ENCODE assay signal across 22 cellular contexts in genomic region chr13:101398920-101399319, GRCh38. TPM values are rescaled to one million over a fixed set of nuclear protein-coding genes. Genes with fewer than 3 reads are reported as not detected.
A peak's percentile ranks its signal among the peaks of the same experiment; 100 is the strongest.
DNase-seq lines count a peak whose midpoint lies in the region; ATAC-seq and TF ChIP-seq lines count a peak whose summit lies in the region.
"Had no signal": no experiment of that assay in that cellular context is flagged by ENCODE, and none has a peak within 500 bp of the region (broad histone marks: within the 10 kb centered on the region; RNA-seq: fewer than 3 reads in every experiment).

No MANE protein-coding gene starts in this region.

- no peak for ATAC-seq in HG02852 (IDR thresholded peaks at IDR 0.05; ENCODE audit: unreplicated experiment)
- ATAC-seq in CD4-positive, alpha-beta T cell (ENCODE audit: poor library complexity): no peak
- ATAC-seq: activated T-helper 17 cell treated with anti-CD3 and anti-CD28 coated beads, Interleukin-2, amount 50 U/mL, for 72 hours; natural killer cell; WTC11 had no signal

- no peak overlapping the region for H3K4me3 ChIP-seq in mammary epithelial cell (replicated peaks in 1 of 3; ENCODE audit: insufficient read depth in 1 of 3, low read depth in 2 of 3, low read length in 3 of 3)
- H3K4me3 ChIP-seq in astrocyte of the spinal cord (ENCODE audit: low read depth, low read length): no peak overlapping the region
- H3K4me3 ChIP-seq: spleen, tibial artery had no signal

- H3K27ac Mint-ChIP-seq in MCF 10A (ENCODE audit: low read depth, unreplicated experiment) (no peak overlapping the region), glutamatergic neuron (ENCODE audit: unreplicated experiment) (no peak overlapping the region)
- H3K27ac Mint-ChIP-seq in CD4-positive, alpha-beta T cell: no peak overlapping the region
- H3K27ac Mint-ChIP-seq: activated T-helper 17 cell treated with anti-CD3 and anti-CD28 coated beads, Interleukin-2, amount 50 U/mL, for 72 hours; CD14-positive monocyte; immature natural killer cell; natural killer cell; T-helper 1 cell treated with Interleukin-12 subunit alpha and Interleukin-12 subunit beta and Interleukin-4 antibody, amounts not matched to agents 30 μg/mL and 1 μg/mL, for 36 hours; WTC11 had no signal

- no peaks in the 10 kb centered on the region for H4K20me1 ChIP-seq in mammary epithelial cell (ENCODE audit: insufficient read depth, low read length)

- no peak overlapping the region for H2AFZ ChIP-seq in mammary epithelial cell (ENCODE audit: low read depth, low read length)

- TF ChIP-seq CTCF in mammary epithelial cell (conservative IDR thresholded peaks at IDR 0.05 in 1 of 2, IDR thresholded peaks at IDR 0.05 in 1 of 2; ENCODE audit: extremely low read depth in 1 of 2, insufficient read depth in 1 of 2, low read depth in 1 of 2, low read length in 2 of 2): no peak
- TF ChIP-seq CTCF in MCF 10A (IDR thresholded peaks at IDR 0.05; ENCODE audit: unreplicated experiment): no peak
- TF ChIP-seq CTCF in astrocyte of the spinal cord (IDR thresholded peaks at IDR 0.05; ENCODE audit: low read depth, low read length): no peak
- TF ChIP-seq CTCF in CD4-positive, alpha-beta T cell (IDR thresholded peaks at IDR 0.05): no peak
- TF ChIP-seq CTCF in glutamatergic neuron (IDR thresholded peaks at IDR 0.05; ENCODE audit: partially characterized antibody, unreplicated experiment): no peak

- no peaks in the 10 kb centered on the region for H3K27me3 ChIP-seq in mammary epithelial cell (ENCODE audit: insufficient read depth, low read length)
- no peaks in the 10 kb centered on the region for H3K27me3 ChIP-seq in CD4-positive, alpha-beta T cell (ENCODE audit: control insufficient read depth, insufficient read depth, low read length)
- H3K27me3 ChIP-seq: spleen, tibial artery had no signal

- H3K9me3 ChIP-seq in mammary epithelial cell (replicated peaks; ENCODE audit: insufficient read depth, low read length): no peaks in the 10 kb centered on the region
- no peaks in the 10 kb centered on the region for H3K9me3 ChIP-seq in CD4-positive, alpha-beta T cell (ENCODE audit: control insufficient read depth, low read length)
- H3K9me3 ChIP-seq: spleen, tibial artery had no signal

- H3K36me3 ChIP-seq in mammary epithelial cell (ENCODE audit: insufficient read depth, low read length): no peaks in the 10 kb centered on the region
- H3K36me3 ChIP-seq: spleen, tibial artery had no signal

- H3K4me2 ChIP-seq in mammary epithelial cell (ENCODE audit: insufficient read depth, low read depth, low read length): peak overlapping the region; percentile 58

- H3K4me3 Mint-ChIP-seq in MCF 10A (ENCODE audit: unreplicated experiment) (no peak overlapping the region), glutamatergic neuron (ENCODE audit: unreplicated experiment) (no peak overlapping the region)
- no peak overlapping the region for H3K4me3 Mint-ChIP-seq in CD4-positive, alpha-beta T cell
- H3K4me3 Mint-ChIP-seq: activated T-helper 17 cell treated with anti-CD3 and anti-CD28 coated beads, Interleukin-2, amount 50 U/mL, for 72 hours; CD14-positive monocyte; immature natural killer cell; natural killer cell; T-helper 1 cell treated with Interleukin-12 subunit alpha and Interleukin-12 subunit beta and Interleukin-4 antibody, amounts not matched to agents 30 μg/mL and 1 μg/mL, for 36 hours; WTC11 had no signal

- no peak overlapping the region for H3K9ac ChIP-seq in mammary epithelial cell (ENCODE audit: insufficient read depth, low read length)

- dilution Hi-C loops in mammary epithelial cell (cut with HindIII; ENCODE audit: low sequenced_read_pairs): no loop called here

- H3K4me1 Mint-ChIP-seq in MCF 10A (ENCODE audit: insufficient read depth, unreplicated experiment) (peaks cover 10% of the 10 kb centered on the region), glutamatergic neuron (ENCODE audit: low read depth, unreplicated experiment) (peaks cover 6% of the 10 kb centered on the region)
- no peaks in the 10 kb centered on the region for H3K4me1 Mint-ChIP-seq in CD4-positive, alpha-beta T cell (ENCODE audit: low read depth)
- H3K4me1 Mint-ChIP-seq: activated T-helper 17 cell treated with anti-CD3 and anti-CD28 coated beads, Interleukin-2, amount 50 U/mL, for 72 hours; CD14-positive monocyte; immature natural killer cell; natural killer cell; WTC11 had no signal

- peaks cover 26% of the 10 kb centered on the region for H3K4me1 ChIP-seq in mammary epithelial cell (ENCODE audit: insufficient read depth, low read length)
- H3K4me1 ChIP-seq: spleen had no signal

- CTCF ChIA-PET in mammary epithelial cell (lab: Charles Lee; ENCODE audit: low non-redundant PET) (no interaction called here), MCF 10A (lab: Yijun Ruan, JAX) (interaction anchor here (0.5 to 1.3 kb wide), 4 partner anchors 15 to 285 kb away, joined by 3 to 4 read pairs (median 4); no protein-coding TSS in a partner anchor)
- CTCF ChIA-PET in CD4-positive, alpha-beta T cell (lab: Charles Lee): no interaction called here

- H3K79me2 ChIP-seq in mammary epithelial cell (ENCODE audit: insufficient read depth, low read length): no peaks in the 10 kb centered on the region

- no peaks in the 10 kb centered on the region for H3K27me3 Mint-ChIP-seq in MCF 10A (ENCODE audit: insufficient read depth, unreplicated experiment)
- no peaks in the 10 kb centered on the region for H3K27me3 Mint-ChIP-seq in CD4-positive, alpha-beta T cell
- no peaks in the 10 kb centered on the region for H3K27me3 Mint-ChIP-seq in glutamatergic neuron (ENCODE audit: unreplicated experiment)

- WGBS in mammary epithelial cell (ENCODE audit: low coverage, missing lambda C conversion rate): 59% methylated on average over 2 of the region's 2 CpGs

- peak overlapping the region; percentile 31 for H3K27ac ChIP-seq in mammary epithelial cell (ENCODE audit: insufficient read depth, low read depth, low read length)
- H3K27ac ChIP-seq in CD4-positive, alpha-beta T cell (ENCODE audit: low read depth, low read length): no peak overlapping the region
- H3K27ac ChIP-seq: 22Rv1, spleen, tibial artery had no signal

- DNase-seq in mammary epithelial cell: peak; percentile 75
- DNase-seq in MCF 10A (ENCODE audit: unreplicated experiment): no peak
- DNase-seq in astrocyte of the spinal cord (ENCODE audit: low read depth, low spot score): peak; percentile 86
- peak; percentile 75 for DNase-seq in iris pigment epithelial cell (ENCODE audit: low read depth)
- no peak for DNase-seq in CD4-positive, alpha-beta T cell
- DNase-seq in glutamatergic neuron: no peak
- no peak for DNase-seq in NCI-H69 (lab: John Stamatoyannopoulos, UW)
- DNase-seq: activated CD8-positive, alpha-beta memory T cell treated with anti-CD3 and anti-CD28 coated beads for 24 hours; amniotic stem cell; immature natural killer cell; natural killer cell; NCI-H2227 treated with DMSO at 0.1 percent for 48 hours; SHP77 treated with DMSO at 0.1 percent for 48 hours; spleen; tibial artery had no signal

- BruUV-seq in mammary epithelial cell (replicated peaks; lab: Mats Ljungman, UMichigan) (no TSS peak), MCF 10A (replicated peaks; lab: Mats Ljungman, UMichigan) (no TSS peak)

- H3K36me3 Mint-ChIP-seq in MCF 10A (ENCODE audit: insufficient read depth, unreplicated experiment) (no peaks in the 10 kb centered on the region), glutamatergic neuron (ENCODE audit: unreplicated experiment) (no peaks in the 10 kb centered on the region)
- H3K36me3 Mint-ChIP-seq in CD4-positive, alpha-beta T cell (ENCODE audit: low read depth): no peaks in the 10 kb centered on the region
- H3K36me3 Mint-ChIP-seq: CD14-positive monocyte, immature natural killer cell, natural killer cell, WTC11 had no signal

- in situ Hi-C loops in mammary epithelial cell (cut with MboI; ENCODE audit: low sequenced_read_pairs in 2 of 2): no loop called here
- in situ Hi-C loops in astrocyte of the spinal cord (cut with HindIII; ENCODE audit: low sequenced_read_pairs): no loop called here

- POLR2A ChIA-PET in MCF 10A (lab: Yijun Ruan, JAX): no interaction called here
- POLR2A ChIA-PET in CD4-positive, alpha-beta T cell (lab: Charles Lee): no interaction called here

- H3K9me3 Mint-ChIP-seq in MCF 10A (ENCODE audit: unreplicated experiment) (no peaks in the 10 kb centered on the region), glutamatergic neuron (ENCODE audit: unreplicated experiment) (no peaks in the 10 kb centered on the region)
- no peaks in the 10 kb centered on the region for H3K9me3 Mint-ChIP-seq in CD4-positive, alpha-beta T cell
- H3K9me3 Mint-ChIP-seq: activated T-helper 17 cell treated with anti-CD3 and anti-CD28 coated beads, Interleukin-2, amount 50 U/mL, for 72 hours; CD14-positive monocyte; T-helper 1 cell treated with Interleukin-12 subunit alpha and Interleukin-12 subunit beta and Interleukin-4 antibody, amounts not matched to agents 30 μg/mL and 1 μg/mL, for 36 hours; WTC11 had no signal

- intact Hi-C loops in mammary epithelial cell (cut with micrococcal nuclease): no loop called here
- intact Hi-C loops in MCF 10A (cut with micrococcal nuclease): no loop called here
- intact Hi-C loops in CD4-positive, alpha-beta T cell (cut with DNase I, micrococcal nuclease): no loop called here

RNA-seq across cellular contexts. Expression of gene NALCN, which starts 17.4 kb away (rescaled TPM):
- total RNA-seq in mammary epithelial cell (1 to 10 TPM; 2.4 to 4.5 TPM), MCF 10A (2022) (8.5 and 10.4 TPM in 2 replicates), glutamatergic neuron (ENCODE audit: unreplicated experiment) (0.81 TPM)
- polyA plus RNA-seq in mammary epithelial cell: 0.91 TPM
- polyA minus RNA-seq in mammary epithelial cell: not detected
- total RNA-seq in CD4-positive, alpha-beta T cell: not detected
- total RNA-seq: activated T-helper 17 cell treated with anti-CD3 and anti-CD28 coated beads, Interleukin-2, amount 50 U/mL, for 72 hours; HT-29; natural killer cell had no signal
- polyA plus RNA-seq: CD14-positive monocyte, immature natural killer cell had no signal

RNA-seq across cellular contexts. Expression of gene ITGBL1, which starts 53.6 kb away (rescaled TPM):
- total RNA-seq in mammary epithelial cell: 10 to 100 TPM in 1 of 2 donors, 1 to 10 TPM in 1; 5.5 to 16.7 TPM
- 0.23 TPM for polyA plus RNA-seq in mammary epithelial cell
- polyA minus RNA-seq in mammary epithelial cell: 5.1 TPM
- 0.17 TPM in 1 of 2 replicates, not detected in the other for total RNA-seq in MCF 10A (2022)
- total RNA-seq in CD4-positive, alpha-beta T cell: not detected
- not detected for total RNA-seq in glutamatergic neuron (ENCODE audit: unreplicated experiment)
- total RNA-seq: HT-29, natural killer cell had no signal
- polyA plus RNA-seq: CD14-positive monocyte, immature natural killer cell had no signal

Comparison
In these comparisons a context has a peak if more than half of its experiments do, and no peak if none do; other contexts are left out.
1. DNase-seq: peak in mammary epithelial cell (single experiment), astrocyte of the spinal cord (single experiment) and iris pigment epithelial cell (single experiment); none in MCF 10A (single experiment), CD4-positive, alpha-beta T cell (0 of 10), glutamatergic neuron (single experiment) and NCI-H69 (single experiment).